In the genomic region with DNA sequence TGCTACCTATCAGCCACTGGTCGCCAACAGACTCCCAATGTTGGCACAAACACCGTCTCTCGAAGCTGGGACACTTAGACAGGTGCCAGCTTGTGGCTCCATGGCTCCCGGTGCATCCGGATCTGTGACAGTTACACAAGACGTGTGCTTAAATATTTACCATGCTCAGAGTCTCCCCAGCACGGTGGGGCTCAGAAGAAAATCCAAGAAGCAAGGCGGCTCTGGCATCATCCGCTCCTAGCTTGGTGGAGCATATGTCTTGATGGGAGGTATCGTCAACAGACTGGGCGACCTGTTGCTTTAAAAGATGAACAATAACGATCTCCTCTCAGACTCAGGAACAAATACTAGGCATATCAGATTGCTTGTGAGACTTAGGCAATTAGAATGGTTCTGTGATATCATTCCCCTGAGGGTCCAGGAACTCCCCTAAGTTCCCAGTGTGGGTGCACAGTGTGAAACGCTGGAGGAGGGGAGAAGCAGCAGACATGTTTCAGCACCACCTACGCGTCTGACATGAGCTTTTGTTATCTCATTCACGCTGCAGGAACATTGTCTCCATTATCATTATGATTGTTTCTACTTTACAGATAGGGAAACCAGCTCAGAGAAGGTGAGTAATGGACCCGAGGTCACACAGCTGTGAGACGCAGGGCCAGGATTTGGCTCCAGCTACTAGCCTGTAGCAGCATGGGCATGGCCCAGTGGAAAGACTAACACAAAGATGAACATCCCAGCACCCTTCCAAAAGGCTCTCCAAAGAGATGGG, we compare ENCODE assay signal across 10 cellular contexts.
DNase-seq lines count a peak whose midpoint lies in the region; ATAC-seq and TF ChIP-seq lines count a peak whose summit lies in the region.
"Had no signal": no experiment of that assay in that cellular context is flagged by ENCODE, and none has a peak within 500 bp of the region (broad histone marks: within the 10 kb centered on the region; RNA-seq: fewer than 3 reads in every experiment).

No MANE protein-coding gene starts in this region.

- no peaks in the 10 kb centered on the region for H3K79me2 ChIP-seq in HCT116 (ENCODE audit: insufficient read depth, low read length)

- peak overlapping the region in 3 of 11 experiments; percentile 16 to 48 (median 43); a peak in 1 of 22 replicates for H3K9ac ChIP-seq in BLaER1 treated with 17β-estradiol and CSF1 and Interleukin-3, amounts not matched to agents 10 nM and 100 nM
- no peak overlapping the region for H3K9ac ChIP-seq in HCT116 (ENCODE audit: low read length)

- peaks cover 48% of the 10 kb centered on the region for H3K4me1 Mint-ChIP-seq in mesothelial cell of epicardium

- CTCF ChIA-PET in HCT116 (lab: Charles Lee): interaction anchor here (3.0 kb wide), 1 partner anchor 9 kb away, joined by 11 read pairs; no protein-coding TSS in a partner anchor

- H3K4me3 ChIP-seq in BLaER1 treated with 17β-estradiol and CSF1 and Interleukin-3, amounts not matched to agents 10 nM and 100 nM: no peak overlapping the region
- H3K4me3 ChIP-seq in HCT116 (replicated peaks in 1 of 2; ENCODE audit: low read depth in 1 of 2, low read length in 2 of 2) (no peak overlapping the region), ascending aorta (peak overlapping the region; percentile 34 to 43), HAP-1 (no peak overlapping the region)

- H3K27me3 ChIP-seq in BLaER1 treated with 17β-estradiol and CSF1 and Interleukin-3, amounts not matched to agents 10 nM and 100 nM: no peaks in the 10 kb centered on the region
- no peaks in the 10 kb centered on the region; the same call in 1 of the 2 replicates for H3K27me3 ChIP-seq in HCT116 (ENCODE audit: insufficient read depth, low read length)
- H3K27me3 ChIP-seq in ascending aorta: no peaks in the 10 kb centered on the region
- H3K27me3 ChIP-seq in HAP-1 (ENCODE audit: low read depth): no peaks in the 10 kb centered on the region

- H4K20me1 ChIP-seq in BLaER1 treated with 17β-estradiol and CSF1 and Interleukin-3, amounts not matched to agents 10 nM and 100 nM: no peaks in the 10 kb centered on the region
- no peaks in the 10 kb centered on the region for H4K20me1 ChIP-seq in HCT116 (ENCODE audit: insufficient read depth)

- ATAC-seq in HCT116 (no peak), GM19035 (IDR thresholded peaks at IDR 0.05; ENCODE audit: unreplicated experiment) (no peak)

- H3K4me3 Mint-ChIP-seq in mesothelial cell of epicardium: no peak overlapping the region

- peak overlapping the region; percentile 65 to 85 (median 79); a peak in 21 of 22 replicates for H3K4me2 ChIP-seq in BLaER1 treated with 17β-estradiol and CSF1 and Interleukin-3, amounts not matched to agents 10 nM and 100 nM
- peak overlapping the region; percentile 68 for H3K4me2 ChIP-seq in HCT116 (ENCODE audit: low read length)

- peaks cover 27 to 46% (median 37%) of the 10 kb centered on the region in 10 experiments for H3K4me1 ChIP-seq in BLaER1 treated with 17β-estradiol and CSF1 and Interleukin-3, amounts not matched to agents 10 nM and 100 nM
- H3K4me1 ChIP-seq in HCT116 (ENCODE audit: control insufficient read depth in 1 of 2, insufficient read depth in 2 of 2, low read length in 2 of 2) (peaks cover 23 to 27% of the 10 kb centered on the region in 2 experiments), ascending aorta (peaks cover 0 to 16% of the 10 kb centered on the region in 2 donors), HAP-1 (peaks cover 3% of the 10 kb centered on the region; the same call in 1 of the 2 replicates)

- TF ChIP-seq CTCF in HCT116 (IDR thresholded peaks at IDR 0.05 in 2 of 3, conservative IDR thresholded peaks at IDR 0.05 in 1 of 3; ENCODE audit: borderline replicate concordance in 1 of 3, insufficient read depth in 1 of 3, low read depth in 2 of 3, low read length in 2 of 3) (no peak), ascending aorta (IDR thresholded peaks at IDR 0.05) (no peak), mesothelial cell of epicardium (IDR thresholded peaks at IDR 0.05; ENCODE audit: unreplicated experiment) (no peak)

- RAD21 ChIA-PET in HCT116 (lab: Charles Lee; ENCODE audit: low non-redundant PET in 1 of 2, low total read pairs in 2 of 2, uncharacterized antibody in 2 of 2, unreplicated experiment in 2 of 2): no interaction called here

- H2AFZ ChIP-seq in HCT116 (ENCODE audit: low read depth, low read length, poor library complexity, severe bottlenecking): no peak overlapping the region

- intact Hi-C loops in HCT116 (cut with micrococcal nuclease): no loop called here
- intact Hi-C loops in ascending aorta (cut with DNase I): loop anchor here (10.0 kb wide), 1 partner anchor 1202 kb away; a partner anchor contains a TSS

- no TSS peak for BruUV-seq in HCT116 (replicated peaks; lab: Mats Ljungman, UMichigan)

- DNase-seq in HCT116 (ENCODE audit: low read depth, low spot score): no peak
- no peak for DNase-seq in ascending aorta (ENCODE audit: low spot score in 2 of 2)
- DNase-seq in mesothelial cell of epicardium (ENCODE audit: low spot score in 2 of 2, unreplicated experiment in 2 of 2): no peak
- no peak for DNase-seq in HAP-1 (ENCODE audit: low spot score in 2 of 2)
- DNase-seq in kidney tubule cell (ENCODE audit: low spot score): no peak
- no peak for DNase-seq in NCI-H345 (lab: John Stamatoyannopoulos, UW)
- DNase-seq: activated gamma-delta T cell treated with Interleukin-2 at 50 U/mL for 16 hours, NCI-H524 treated with DMSO at 0.1 percent for 48 hours had no signal

- no peaks in the 10 kb centered on the region for H3K9me3 Mint-ChIP-seq in mesothelial cell of epicardium

- H3K27ac ChIP-seq in BLaER1 treated with 17β-estradiol and CSF1 and Interleukin-3, amounts not matched to agents 10 nM and 100 nM: peak overlapping the region in 7 of 11 experiments; percentile 36 to 70 (median 53); a peak in 11 of 22 replicates
- H3K27ac ChIP-seq in HCT116 (ENCODE audit: low read depth, low read length) (no peak overlapping the region), ascending aorta (no peak overlapping the region)

- no peaks in the 10 kb centered on the region for H3K36me3 Mint-ChIP-seq in mesothelial cell of epicardium

- H3K9me2 ChIP-seq in HCT116 (ENCODE audit: insufficient read depth): no peaks in the 10 kb centered on the region

- in situ Hi-C loops in HAP-1 (cut with MboI; ENCODE audit: low sequenced_read_pairs): no loop called here

- no peak for TF ChIP-seq RAD21 in HCT116 (IDR thresholded peaks at IDR 0.05; ENCODE audit: low read depth)

- H3K9me3 ChIP-seq in BLaER1 treated with 17β-estradiol and CSF1 and Interleukin-3, amounts not matched to agents 10 nM and 100 nM (replicated peaks in 1 of 11): 0 out of 22 replicates have a peak, but pooled peaks cover 0 to 3% (median 0%) of the 10 kb centered on the region in 11 experiments
- H3K9me3 ChIP-seq in HCT116 (ENCODE audit: control insufficient read depth in 1 of 2, insufficient read depth in 1 of 2, low read depth in 1 of 2, low read length in 2 of 2): no peaks in the 10 kb centered on the region
- H3K9me3 ChIP-seq in ascending aorta: no peaks in the 10 kb centered on the region
- no peaks in the 10 kb centered on the region for H3K9me3 ChIP-seq in HAP-1

- H3K27ac Mint-ChIP-seq in mesothelial cell of epicardium: peak overlapping the region; percentile 13

- H3K36me3 ChIP-seq in BLaER1 treated with 17β-estradiol and CSF1 and Interleukin-3, amounts not matched to agents 10 nM and 100 nM: peaks cover 0 to 27% (median 0%) of the 10 kb centered on the region in 11 experiments; a peak in 5 of 22 replicates
- H3K36me3 ChIP-seq in HCT116 (ENCODE audit: control insufficient read depth in 1 of 2, insufficient read depth in 2 of 2, low read length in 2 of 2): no peaks in the 10 kb centered on the region
- H3K36me3 ChIP-seq in ascending aorta: no peaks in the 10 kb centered on the region
- H3K36me3 ChIP-seq in HAP-1 (replicated peaks): no peaks in the 10 kb centered on the region

- no peaks in the 10 kb centered on the region for H3K27me3 Mint-ChIP-seq in mesothelial cell of epicardium (ENCODE audit: low read depth)

- no peak for TF ChIP-seq POLR2A in HCT116 (IDR thresholded peaks at IDR 0.05; ENCODE audit: borderline replicate concordance, extremely low read depth, insufficient read depth, insufficient read length)

- POLR2A ChIA-PET in HCT116 (lab: Charles Lee): no interaction called here

TF ChIP-seq in HCT116, 20 proteins besides CTCF, POLR2A, EP300 and RAD21:
- TF ChIP-seq ELF1 (IDR thresholded peaks at IDR 0.05; ENCODE audit: borderline replicate concordance, low read depth): no peak
- no peak for TF ChIP-seq CBX3 (IDR thresholded peaks at IDR 0.05; ENCODE audit: low read depth)

Comparison
In these comparisons a context has a peak if more than half of its experiments do, and no peak if none do; other contexts are left out.
1. H3K27ac ChIP-seq: peak in BLaER1 treated with 17β-estradiol and CSF1 and Interleukin-3, amounts not matched to agents 10 nM and 100 nM (7 of 11); none in HCT116 (single experiment) and ascending aorta (0 of 2).
2. H3K4me3 ChIP-seq: peak in ascending aorta (2 of 2); none in BLaER1 treated with 17β-estradiol and CSF1 and Interleukin-3, amounts not matched to agents 10 nM and 100 nM (0 of 10), HCT116 (0 of 2) and HAP-1 (single experiment).